ENCODE assay signal across 1 cellular context in genomic region chr16:66521951-66522771, GRCh38.
TF ChIP-seq lines count a peak whose summit lies in the region.

No MANE protein-coding gene starts in this region.

TF ChIP-seq in GM12878, 131 proteins besides CTCF, POLR2A, EP300 and RAD21 (continued from another document):
- TF ChIP-seq, protein P1, sequence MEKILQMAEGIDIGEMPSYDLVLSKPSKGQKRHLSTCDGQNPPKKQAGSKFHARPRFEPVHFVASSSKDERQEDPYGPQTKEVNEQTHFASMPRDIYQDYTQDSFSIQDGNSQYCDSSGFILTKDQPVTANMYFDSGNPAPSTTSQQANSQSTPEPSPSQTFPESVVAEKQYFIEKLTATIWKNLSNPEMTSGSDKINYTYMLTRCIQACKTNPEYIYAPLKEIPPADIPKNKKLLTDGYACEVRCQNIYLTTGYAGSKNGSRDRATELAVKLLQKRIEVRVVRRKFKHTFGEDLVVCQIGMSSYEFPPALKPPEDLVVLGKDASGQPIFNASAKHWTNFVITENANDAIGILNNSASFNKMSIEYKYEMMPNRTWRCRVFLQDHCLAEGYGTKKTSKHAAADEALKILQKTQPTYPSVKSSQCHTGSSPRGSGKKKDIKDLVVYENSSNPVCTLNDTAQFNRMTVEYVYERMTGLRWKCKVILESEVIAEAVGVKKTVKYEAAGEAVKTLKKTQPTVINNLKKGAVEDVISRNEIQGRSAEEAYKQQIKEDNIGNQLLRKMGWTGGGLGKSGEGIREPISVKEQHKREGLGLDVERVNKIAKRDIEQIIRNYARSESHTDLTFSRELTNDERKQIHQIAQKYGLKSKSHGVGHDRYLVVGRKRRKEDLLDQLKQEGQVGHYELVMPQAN (conservative IDR thresholded peaks at IDR 0.05) = 0 out of 2 replicates have a peak, but pooled peaks have one; percentile 36
- TF ChIP-seq EED (IDR thresholded peaks at IDR 0.05; ENCODE audit: low read depth) (peak; percentile 99), ETV6 (conservative IDR thresholded peaks at IDR 0.05 in 1 of 2, IDR thresholded peaks at IDR 0.05 in 1 of 2; ENCODE audit: borderline replicate concordance in 1 of 2, low read depth in 1 of 2) (peak in 1 of 2 experiments; percentile 80; a peak in 2 of 4 replicates), JUNB (IDR thresholded peaks at IDR 0.05) (peak; percentile 92), SPI1 (IDR thresholded peaks at IDR 0.05; ENCODE audit: borderline replicate concordance, insufficient read depth, low read depth, low read length) (peak; percentile 44; the same call in 1 of the 2 replicates)
- TF ChIP-seq, protein P2, sequence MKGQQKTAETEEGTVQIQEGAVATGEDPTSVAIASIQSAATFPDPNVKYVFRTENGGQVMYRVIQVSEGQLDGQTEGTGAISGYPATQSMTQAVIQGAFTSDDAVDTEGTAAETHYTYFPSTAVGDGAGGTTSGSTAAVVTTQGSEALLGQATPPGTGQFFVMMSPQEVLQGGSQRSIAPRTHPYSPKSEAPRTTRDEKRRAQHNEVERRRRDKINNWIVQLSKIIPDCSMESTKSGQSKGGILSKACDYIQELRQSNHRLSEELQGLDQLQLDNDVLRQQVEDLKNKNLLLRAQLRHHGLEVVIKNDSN (IDR thresholded peaks at IDR 0.05; ENCODE audit: borderline replicate concordance, extremely low read length, insufficient read depth, low read depth, low read length) = no peak
- TF ChIP-seq, protein P3, sequence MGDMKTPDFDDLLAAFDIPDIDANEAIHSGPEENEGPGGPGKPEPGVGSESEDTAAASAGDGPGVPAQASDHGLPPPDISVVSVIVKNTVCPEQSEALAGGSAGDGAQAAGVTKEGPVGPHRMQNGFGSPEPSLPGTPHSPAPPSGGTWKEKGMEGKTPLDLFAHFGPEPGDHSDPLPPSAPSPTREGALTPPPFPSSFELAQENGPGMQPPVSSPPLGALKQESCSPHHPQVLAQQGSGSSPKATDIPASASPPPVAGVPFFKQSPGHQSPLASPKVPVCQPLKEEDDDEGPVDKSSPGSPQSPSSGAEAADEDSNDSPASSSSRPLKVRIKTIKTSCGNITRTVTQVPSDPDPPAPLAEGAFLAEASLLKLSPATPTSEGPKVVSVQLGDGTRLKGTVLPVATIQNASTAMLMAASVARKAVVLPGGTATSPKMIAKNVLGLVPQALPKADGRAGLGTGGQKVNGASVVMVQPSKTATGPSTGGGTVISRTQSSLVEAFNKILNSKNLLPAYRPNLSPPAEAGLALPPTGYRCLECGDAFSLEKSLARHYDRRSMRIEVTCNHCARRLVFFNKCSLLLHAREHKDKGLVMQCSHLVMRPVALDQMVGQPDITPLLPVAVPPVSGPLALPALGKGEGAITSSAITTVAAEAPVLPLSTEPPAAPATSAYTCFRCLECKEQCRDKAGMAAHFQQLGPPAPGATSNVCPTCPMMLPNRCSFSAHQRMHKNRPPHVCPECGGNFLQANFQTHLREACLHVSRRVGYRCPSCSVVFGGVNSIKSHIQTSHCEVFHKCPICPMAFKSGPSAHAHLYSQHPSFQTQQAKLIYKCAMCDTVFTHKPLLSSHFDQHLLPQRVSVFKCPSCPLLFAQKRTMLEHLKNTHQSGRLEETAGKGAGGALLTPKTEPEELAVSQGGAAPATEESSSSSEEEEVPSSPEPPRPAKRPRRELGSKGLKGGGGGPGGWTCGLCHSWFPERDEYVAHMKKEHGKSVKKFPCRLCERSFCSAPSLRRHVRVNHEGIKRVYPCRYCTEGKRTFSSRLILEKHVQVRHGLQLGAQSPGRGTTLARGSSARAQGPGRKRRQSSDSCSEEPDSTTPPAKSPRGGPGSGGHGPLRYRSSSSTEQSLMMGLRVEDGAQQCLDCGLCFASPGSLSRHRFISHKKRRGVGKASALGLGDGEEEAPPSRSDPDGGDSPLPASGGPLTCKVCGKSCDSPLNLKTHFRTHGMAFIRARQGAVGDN (IDR thresholded peaks at IDR 0.05) = peak; percentile 40; the same call in 1 of the 2 replicates
